1 cellular context compared by ENCODE assay signal in genomic region chr12:8075935-8076334, GRCh38.
TF ChIP-seq lines count a peak whose summit lies in the region.

No MANE protein-coding gene starts in this region.

TF ChIP-seq in K562, 482 proteins besides CTCF, POLR2A, EP300 and RAD21:
- peak; percentile 70 for TF ChIP-seq CEBPB (tag; IDR thresholded peaks at IDR 0.05)
- no peak for TF ChIP-seq TCF7 (IDR thresholded peaks at IDR 0.05; ENCODE audit: borderline replicate concordance)
- TF ChIP-seq CEBPG (CRISPR knock-in tag; IDR thresholded peaks at IDR 0.05): no peak
- TF ChIP-seq CEBPG (tag; conservative IDR thresholded peaks at IDR 0.05 in 1 of 2, IDR thresholded peaks at IDR 0.05 in 1 of 2): peak in 1 of 2 experiments; percentile 83; a peak in 2 of 4 replicates
